12 cellular contexts compared by ENCODE assay signal in the genomic region with DNA sequence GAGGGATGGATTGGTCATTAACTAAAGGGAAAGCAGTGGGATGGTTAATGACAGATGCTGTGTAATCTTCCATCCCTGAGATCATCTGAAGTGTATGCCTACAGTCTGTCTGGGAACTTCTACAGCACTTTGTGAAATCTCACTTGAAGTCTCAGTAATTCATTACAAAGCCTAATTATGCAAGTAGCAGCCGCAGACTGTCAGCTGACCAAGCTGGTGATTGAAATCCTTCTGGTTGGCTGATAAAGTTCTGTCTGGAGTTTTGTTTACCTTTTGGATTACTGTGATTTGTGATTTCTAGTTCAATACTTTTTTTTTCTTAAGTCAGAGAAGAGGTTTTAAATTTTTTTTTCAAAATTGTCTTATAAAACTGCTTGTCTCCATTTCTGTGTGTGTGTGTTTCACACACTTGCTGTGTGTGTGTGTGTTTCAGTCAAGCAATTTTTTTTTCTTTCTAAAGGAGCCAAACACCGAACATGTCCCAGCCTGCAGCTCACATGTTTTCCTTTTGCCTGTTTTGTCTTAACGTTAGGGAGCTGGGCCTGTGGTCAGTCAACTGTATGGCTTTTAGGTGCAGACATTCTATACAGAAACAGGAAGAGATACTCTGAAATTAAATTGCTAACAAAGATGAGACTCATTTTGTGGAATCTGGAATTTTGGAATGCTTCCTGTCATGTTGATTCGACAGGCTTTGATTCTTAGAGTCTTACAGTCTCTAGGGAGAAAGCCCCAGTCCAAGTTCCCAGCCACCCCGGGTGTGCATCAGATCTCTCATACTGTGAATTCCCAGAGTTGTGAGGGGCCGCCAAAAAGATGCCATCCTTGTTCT. TPM values are rescaled to one million over a fixed set of nuclear protein-coding genes. Genes with fewer than 3 reads are reported as not detected.
A peak's percentile ranks its signal among the peaks of the same experiment; 100 is the strongest.
DNase-seq lines count a peak whose midpoint lies in the region; ATAC-seq, FAIRE-seq and TF ChIP-seq lines count a peak whose summit lies in the region.
"Had no signal": no experiment of that assay in that cellular context is flagged by ENCODE, and none has a peak within 500 bp of the region (broad histone marks: within the 10 kb centered on the region; RNA-seq: fewer than 3 reads in every experiment).

No MANE protein-coding gene starts in this region.

- CTCF ChIA-PET in A549 (lab: Yijun Ruan, JAX) (interaction anchor here (0.9 to 1.6 kb wide), 3 partner anchors 14 to 64 kb away, joined by 3 read pairs; no protein-coding TSS in a partner anchor), WTC11 (lab: Charles Lee) (interaction anchor here (1.3 kb wide), 1 partner anchor 64 kb away, joined by 3 read pairs; no protein-coding TSS in a partner anchor)
- CTCF ChIA-PET in activated CD8-positive, alpha-beta T cell treated with anti-CD3 and anti-CD28 coated beads for 36 hours (lab: Charles Lee) = interaction anchor here (1.3 kb wide), 1 partner anchor 88 kb away, joined by 4 read pairs; no protein-coding TSS in a partner anchor
- CTCF ChIA-PET in activated CD4-positive, alpha-beta memory T cell treated with anti-CD3 and anti-CD28 coated beads, Interleukin-2, amount 10 ng/mL, durations not matched to agents 7 days and 5 days (lab: Charles Lee) = no interaction called here

- no peak for TF ChIP-seq POLR2A in A549 (IDR thresholded peaks at IDR 0.05; ENCODE audit: low read length)

- peak overlapping the region; percentile 61 for H3K4me2 ChIP-seq in A549

- H3K27me3 Mint-ChIP-seq in WTC11 (ENCODE audit: low read depth) = no peaks in the 10 kb centered on the region
- peaks cover 27% of the 10 kb centered on the region for H3K27me3 Mint-ChIP-seq in activated CD8-positive, alpha-beta T cell treated with anti-CD3 and anti-CD28 coated beads for 36 hours
- peaks cover 21% of the 10 kb centered on the region for H3K27me3 Mint-ChIP-seq in activated CD4-positive, alpha-beta memory T cell treated with anti-CD3 and anti-CD28 coated beads, Interleukin-2, amount 10 ng/mL, durations not matched to agents 7 days and 5 days

- H3K27ac Mint-ChIP-seq in WTC11 = peak overlapping the region; percentile 71
- no peak overlapping the region for H3K27ac Mint-ChIP-seq in activated CD8-positive, alpha-beta T cell treated with anti-CD3 and anti-CD28 coated beads for 36 hours
- H3K27ac Mint-ChIP-seq in activated CD4-positive, alpha-beta memory T cell treated with anti-CD3 and anti-CD28 coated beads, Interleukin-2, amount 10 ng/mL, durations not matched to agents 7 days and 5 days = no peak overlapping the region

- H3K4me3 ChIP-seq in A549 = no peak overlapping the region
- no peak overlapping the region for H3K4me3 ChIP-seq in coronary artery

- DNase-seq in A549 (ENCODE audit: low read depth in 1 of 2, low spot score in 1 of 2) = peak in 1 of 2 experiments; percentile 20
- DNase-seq in HT1080 (ENCODE audit: low read depth) = peak; percentile 13
- DNase-seq in WTC11 (ENCODE audit: low spot score) = peak; percentile 29
- DNase-seq in kidney glomerular epithelial cell (lab: John Stamatoyannopoulos, UW) = peak; percentile 94
- DNase-seq in activated CD8-positive, alpha-beta T cell treated with anti-CD3 and anti-CD28 coated beads for 36 hours = no peak
- no peak for DNase-seq in coronary artery (ENCODE audit: low spot score)
- DNase-seq in activated CD4-positive, alpha-beta memory T cell treated with anti-CD3 and anti-CD28 coated beads, Interleukin-2, amount 10 ng/mL, durations not matched to agents 7 days and 5 days = no peak
- DNase-seq: dermis blood vessel endothelial cell, IMR-90, SIG-M5 had no signal

- no peak for FAIRE-seq in A549 (lab: Jason Lieb, UNC)

- H3K36me3 Mint-ChIP-seq in WTC11 = no peaks in the 10 kb centered on the region
- no peaks in the 10 kb centered on the region for H3K36me3 Mint-ChIP-seq in activated CD8-positive, alpha-beta T cell treated with anti-CD3 and anti-CD28 coated beads for 36 hours (ENCODE audit: low read depth)
- no peaks in the 10 kb centered on the region for H3K36me3 Mint-ChIP-seq in activated CD4-positive, alpha-beta memory T cell treated with anti-CD3 and anti-CD28 coated beads, Interleukin-2, amount 10 ng/mL, durations not matched to agents 7 days and 5 days (ENCODE audit: low read depth)

- POLR2A ChIA-PET in A549 (lab: Yijun Ruan, JAX) = no interaction called here
- POLR2A ChIA-PET in WTC11 (lab: Charles Lee) = no interaction called here
- POLR2A ChIA-PET in activated CD8-positive, alpha-beta T cell treated with anti-CD3 and anti-CD28 coated beads for 36 hours (lab: Charles Lee) = no interaction called here
- POLR2A ChIA-PET in activated CD4-positive, alpha-beta memory T cell treated with anti-CD3 and anti-CD28 coated beads, Interleukin-2, amount 10 ng/mL, durations not matched to agents 7 days and 5 days (lab: Charles Lee) = interaction anchor here (1.2 kb wide), 1 partner anchor 10 kb away, joined by 3 read pairs; no protein-coding TSS in a partner anchor

- no peak for TF ChIP-seq RAD21 in A549 (conservative IDR thresholded peaks at IDR 0.05 in 1 of 2, IDR thresholded peaks at IDR 0.05 in 1 of 2)

- peaks cover 26% of the 10 kb centered on the region for H3K4me1 Mint-ChIP-seq in WTC11
- H3K4me1 Mint-ChIP-seq in activated CD8-positive, alpha-beta T cell treated with anti-CD3 and anti-CD28 coated beads for 36 hours (ENCODE audit: low read depth) = no peaks in the 10 kb centered on the region
- no peaks in the 10 kb centered on the region for H3K4me1 Mint-ChIP-seq in activated CD4-positive, alpha-beta memory T cell treated with anti-CD3 and anti-CD28 coated beads, Interleukin-2, amount 10 ng/mL, durations not matched to agents 7 days and 5 days

- intact Hi-C loops in activated CD8-positive, alpha-beta T cell treated with anti-CD3 and anti-CD28 coated beads for 36 hours (cut with micrococcal nuclease) = no loop called here

- ATAC-seq in A549 (peak; percentile 54 to 66; a peak in 4 of 6 replicates), WTC11 (peak; percentile 74), GM19324 (IDR thresholded peaks at IDR 0.05; ENCODE audit: low FRiP score, unreplicated experiment) (no peak)
- no peak for ATAC-seq in activated CD8-positive, alpha-beta T cell treated with anti-CD3 and anti-CD28 coated beads for 36 hours
- ATAC-seq: HCT116 had no signal

- TF ChIP-seq CTCF in A549 (IDR thresholded peaks at IDR 0.05) = no peak
- TF ChIP-seq CTCF in WTC11 (IDR thresholded peaks at IDR 0.05) = no peak
- TF ChIP-seq CTCF in activated CD8-positive, alpha-beta T cell treated with anti-CD3 and anti-CD28 coated beads for 36 hours (IDR thresholded peaks at IDR 0.05) = no peak
- TF ChIP-seq CTCF in coronary artery (IDR thresholded peaks at IDR 0.05) = no peak

- no peak for TF ChIP-seq EP300 in A549 (IDR thresholded peaks at IDR 0.05)

- H3K27ac ChIP-seq in A549 = peak overlapping the region; percentile 62 to 76
- no peak overlapping the region for H3K27ac ChIP-seq in coronary artery

- H3K4me1 ChIP-seq in A549 = peaks cover 23% of the 10 kb centered on the region

- H3K9me3 ChIP-seq in A549 = no peaks in the 10 kb centered on the region

- no peak overlapping the region; the same call in 1 of the 2 replicates for H3K4me3 Mint-ChIP-seq in WTC11
- no peak overlapping the region for H3K4me3 Mint-ChIP-seq in activated CD8-positive, alpha-beta T cell treated with anti-CD3 and anti-CD28 coated beads for 36 hours
- H3K4me3 Mint-ChIP-seq in activated CD4-positive, alpha-beta memory T cell treated with anti-CD3 and anti-CD28 coated beads, Interleukin-2, amount 10 ng/mL, durations not matched to agents 7 days and 5 days = no peak overlapping the region

- 26% methylated on average over 6 of the region's 6 CpGs for WGBS in A549 (ENCODE audit: missing lambda C conversion rate)

- H3K9me3 Mint-ChIP-seq in WTC11 = no peaks in the 10 kb centered on the region
- H3K9me3 Mint-ChIP-seq in activated CD8-positive, alpha-beta T cell treated with anti-CD3 and anti-CD28 coated beads for 36 hours = no peaks in the 10 kb centered on the region
- no peaks in the 10 kb centered on the region for H3K9me3 Mint-ChIP-seq in activated CD4-positive, alpha-beta memory T cell treated with anti-CD3 and anti-CD28 coated beads, Interleukin-2, amount 10 ng/mL, durations not matched to agents 7 days and 5 days

RNA-seq across cellular contexts. Expression of a gene that starts 28.5 kb away (rescaled TPM):
- 9.2 and 11.1 TPM in 2 replicates for polyA plus RNA-seq in A549 (2011; rRNA removed)
- 1.3 and 1.6 TPM in 2 replicates for polyA plus RNA-seq in A549 (2012; cell fraction: cytosol; rRNA removed)
- polyA plus RNA-seq in A549 (2012; cell fraction: nucleus; rRNA removed) = 1.4 and 2.1 TPM in 2 replicates
- 4.4 to 6.4 TPM (median 5.8 TPM) in 3 replicates for polyA plus RNA-seq in A549 (2017; fragmentation: RNase III; extraction: RNeasy Plus Mini Kit Qiagen cat#74134 plus additional on column Dnase treatment)
- polyA minus RNA-seq in A549 (2011; rRNA and poly(A)+ RNA removed) = 5.0 and 6.1 TPM in 2 replicates
- 0.97 and 1.8 TPM in 2 replicates for total RNA-seq in HT1080 (2014; rRNA removed; shearing (Covaris generic))
- 2.5 and 3.0 TPM in 2 replicates for polyA plus RNA-seq in HT1080 (2015; cell fraction: cytosol; rRNA removed)
- 5.6 and 5.7 TPM in 2 replicates for polyA plus RNA-seq in HT1080 (2015; cell fraction: nucleus; rRNA removed)
- not detected in 3 replicates for total RNA-seq in WTC11 (2021)
- total RNA-seq in activated CD8-positive, alpha-beta T cell treated with anti-CD3 and anti-CD28 coated beads for 36 hours = not detected
- total RNA-seq in activated CD4-positive, alpha-beta memory T cell treated with anti-CD3 and anti-CD28 coated beads, Interleukin-2, amount 10 ng/mL, durations not matched to agents 7 days and 5 days = not detected

Comparison
In these comparisons a context has a peak if more than half of its experiments do, and no peak if none do; other contexts are left out.
1. ATAC-seq: peak in A549 (2 of 2) and WTC11 (single experiment); none in GM19324 (single experiment) and activated CD8-positive, alpha-beta T cell treated with anti-CD3 and anti-CD28 coated beads for 36 hours (single experiment).
2. DNase-seq: peak in HT1080 (single experiment), WTC11 (single experiment) and kidney glomerular epithelial cell (single experiment); none in activated CD8-positive, alpha-beta T cell treated with anti-CD3 and anti-CD28 coated beads for 36 hours (single experiment), coronary artery (single experiment) and activated CD4-positive, alpha-beta memory T cell treated with anti-CD3 and anti-CD28 coated beads, Interleukin-2, amount 10 ng/mL, durations not matched to agents 7 days and 5 days (single experiment).
3. H3K27ac ChIP-seq: peak in A549 (2 of 2); none in coronary artery (0 of 2).